Comparison of ENCODE assay signal across 18 cellular contexts in genomic region chr1:89532228-89532627, GRCh38. TPM values are rescaled to one million over a fixed set of nuclear protein-coding genes. Genes with fewer than 3 reads are reported as not detected.
DNase-seq lines count a peak whose midpoint lies in the region; ATAC-seq lines count a peak whose summit lies in the region.
"Had no signal": no experiment of that assay in that cellular context is flagged by ENCODE, and none has a peak within 500 bp of the region (broad histone marks: within the 10 kb centered on the region; RNA-seq: fewer than 3 reads in every experiment).

No MANE protein-coding gene starts in this region.

- no peak for ATAC-seq in T-helper 17 cell
- no peak for ATAC-seq in activated T-helper 17 cell treated with anti-CD3 and anti-CD28 coated beads, Interleukin-2, amount 50 U/mL, for 72 hours (replicated peaks)
- ATAC-seq in memory B cell (ENCODE audit: low read depth): no peak
- ATAC-seq: A549, HCT116 had no signal

- H3K4me3 Mint-ChIP-seq in activated T-cell treated with anti-CD3 and anti-CD28 coated beads, Interleukin-2, amount 50 U/mL, for 24 hours: peak overlapping the region; percentile 3
- H3K4me3 Mint-ChIP-seq in T-helper 17 cell (no peak overlapping the region), memory B cell (no peak overlapping the region)
- H3K4me3 Mint-ChIP-seq in activated T-helper 17 cell treated with anti-CD3 and anti-CD28 coated beads, Interleukin-2, amount 50 U/mL, for 72 hours: peak overlapping the region; percentile 34

- DNase-seq in activated T-cell treated with anti-CD3 and anti-CD28 coated beads, Interleukin-2, amount 50 U/mL, for 24 hours: no peak
- no peak for DNase-seq in activated T-cell treated with anti-CD3 and anti-CD28 coated beads, Interleukin-2, amount 50 U/mL, for 1 hour
- no peak for DNase-seq in T-helper 17 cell
- DNase-seq in memory B cell (ENCODE audit: low spot score in 2 of 2): no peak
- no peak for DNase-seq in head of caudate nucleus
- DNase-seq in NCI-H748 (lab: John Stamatoyannopoulos, UW; ENCODE audit: unreplicated experiment): no peak
- DNase-seq: BE2C, DMS53, GDM1, NCI-H1105 treated with DMSO at 0.1 percent for 48 hours, NCI-H2081, NCI-H2171, NCI-H345, NCI-H526, OCI-M1 had no signal

- peaks cover 74% of the 10 kb centered on the region for H3K36me3 Mint-ChIP-seq in activated T-cell treated with anti-CD3 and anti-CD28 coated beads, Interleukin-2, amount 50 U/mL, for 24 hours (ENCODE audit: low read depth)
- H3K36me3 Mint-ChIP-seq in T-helper 17 cell (ENCODE audit: low read depth): peaks cover 6% of the 10 kb centered on the region
- peaks cover 33% of the 10 kb centered on the region for H3K36me3 Mint-ChIP-seq in activated T-helper 17 cell treated with anti-CD3 and anti-CD28 coated beads, Interleukin-2, amount 50 U/mL, for 72 hours (ENCODE audit: low read depth)
- peaks cover 16% of the 10 kb centered on the region for H3K36me3 Mint-ChIP-seq in memory B cell

- intact Hi-C loops in head of caudate nucleus (cut with DNase I): no loop called here

- peak overlapping the region; percentile 50 for H3K27ac Mint-ChIP-seq in activated T-cell treated with anti-CD3 and anti-CD28 coated beads, Interleukin-2, amount 50 U/mL, for 24 hours
- H3K27ac Mint-ChIP-seq in T-helper 17 cell: peak overlapping the region; percentile 6
- no peak overlapping the region for H3K27ac Mint-ChIP-seq in activated T-helper 17 cell treated with anti-CD3 and anti-CD28 coated beads, Interleukin-2, amount 50 U/mL, for 72 hours
- H3K27ac Mint-ChIP-seq in memory B cell: peak overlapping the region; percentile 48

- peaks cover 8% of the 10 kb centered on the region for H3K9me3 Mint-ChIP-seq in activated T-cell treated with anti-CD3 and anti-CD28 coated beads, Interleukin-2, amount 50 U/mL, for 24 hours
- H3K9me3 Mint-ChIP-seq in activated T-helper 17 cell treated with anti-CD3 and anti-CD28 coated beads, Interleukin-2, amount 50 U/mL, for 72 hours: peaks cover 5% of the 10 kb centered on the region
- H3K9me3 Mint-ChIP-seq in memory B cell: peaks cover 2% of the 10 kb centered on the region

- H3K9me3 ChIP-seq in T-helper 17 cell (ENCODE audit: control insufficient read depth, low read length, poor library complexity, severe bottlenecking): no peaks in the 10 kb centered on the region
- H3K9me3 ChIP-seq: A549, BE2C had no signal

- H3K27me3 Mint-ChIP-seq in activated T-cell treated with anti-CD3 and anti-CD28 coated beads, Interleukin-2, amount 50 U/mL, for 24 hours: no peaks in the 10 kb centered on the region
- H3K27me3 Mint-ChIP-seq in T-helper 17 cell (no peaks in the 10 kb centered on the region), memory B cell (no peaks in the 10 kb centered on the region)
- no peaks in the 10 kb centered on the region for H3K27me3 Mint-ChIP-seq in activated T-helper 17 cell treated with anti-CD3 and anti-CD28 coated beads, Interleukin-2, amount 50 U/mL, for 72 hours

- H3K4me1 Mint-ChIP-seq in activated T-cell treated with anti-CD3 and anti-CD28 coated beads, Interleukin-2, amount 50 U/mL, for 24 hours (ENCODE audit: low read depth): peaks cover 73% of the 10 kb centered on the region
- H3K4me1 Mint-ChIP-seq in T-helper 17 cell (peaks cover 36% of the 10 kb centered on the region), memory B cell (peaks cover 27% of the 10 kb centered on the region)
- peaks cover 48% of the 10 kb centered on the region for H3K4me1 Mint-ChIP-seq in activated T-helper 17 cell treated with anti-CD3 and anti-CD28 coated beads, Interleukin-2, amount 50 U/mL, for 72 hours

RNA-seq across cellular contexts. Expression of gene LRRC8B, which starts 7.6 kb away (rescaled TPM):
- 10 to 100 TPM; 12.1 to 24.0 TPM for total RNA-seq in T-helper 17 cell
- 10 to 100 TPM; 16.3 to 45.8 TPM for total RNA-seq in activated T-helper 17 cell treated with anti-CD3 and anti-CD28 coated beads, Interleukin-2, amount 50 U/mL, for 72 hours

Comparison
In these comparisons a context has a peak if more than half of its experiments do, and no peak if none do; other contexts are left out.
1. H3K4me3 Mint-ChIP-seq: peak in activated T-cell treated with anti-CD3 and anti-CD28 coated beads, Interleukin-2, amount 50 U/mL, for 24 hours (single experiment) and activated T-helper 17 cell treated with anti-CD3 and anti-CD28 coated beads, Interleukin-2, amount 50 U/mL, for 72 hours (single experiment); none in T-helper 17 cell (single experiment) and memory B cell (single experiment).